Comparison of ENCODE assay signal across 8 cellular contexts in the genomic region with DNA sequence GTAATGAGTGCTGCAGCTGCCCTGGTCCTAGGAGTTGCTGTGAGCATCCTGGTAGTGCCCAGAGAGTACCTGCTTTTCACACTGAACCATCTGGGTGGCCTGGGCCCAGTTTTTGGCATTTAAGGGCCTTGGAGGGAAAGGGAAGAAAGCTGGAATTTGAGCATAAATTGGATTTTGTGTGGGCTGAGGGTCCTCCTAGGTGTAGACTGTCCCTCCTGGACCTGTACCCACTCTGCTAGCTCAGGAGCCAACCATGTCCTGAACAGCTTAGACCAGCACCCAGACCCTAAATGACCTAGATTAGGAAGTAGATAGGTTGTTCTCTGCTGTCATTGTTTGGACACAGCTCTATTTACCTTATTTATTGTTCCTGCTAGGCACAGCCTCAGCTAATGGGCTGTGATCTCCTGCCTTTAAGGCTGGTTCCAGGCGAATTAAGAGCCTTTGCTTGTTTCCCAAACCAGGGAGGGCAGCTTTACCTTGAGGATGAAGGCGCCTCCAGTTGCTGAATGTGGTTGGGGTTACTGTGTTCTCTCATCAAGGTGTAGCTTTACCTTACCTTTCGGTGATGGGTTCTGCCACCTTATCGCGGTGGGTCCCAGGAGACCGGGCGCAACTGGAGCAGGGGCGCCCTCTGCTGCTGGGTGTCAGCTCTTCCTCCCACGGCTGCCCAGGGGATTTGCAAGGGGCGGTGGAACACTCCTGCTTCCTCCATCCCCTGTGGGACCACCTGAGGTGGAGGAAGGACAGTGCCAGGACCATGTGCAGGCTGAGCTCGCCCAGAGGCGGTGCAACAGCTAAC. TPM values are rescaled to one million over a fixed set of nuclear protein-coding genes. Genes with fewer than 3 reads are reported as not detected.
DNase-seq lines count a peak whose midpoint lies in the region; ATAC-seq lines count a peak whose summit lies in the region.

No MANE protein-coding gene starts in this region.

- POLR2A ChIA-PET in activated CD4-positive, alpha-beta memory T cell treated with anti-CD3 and anti-CD28 coated beads for 36 hours (lab: Charles Lee) = interaction anchor here (0.8 to 2.2 kb wide), 8 partner anchors 15 to 287 kb away, joined by 3 to 7 read pairs (median 4); no protein-coding TSS in a partner anchor

- ATAC-seq in GM19351 (IDR thresholded peaks at IDR 0.05; ENCODE audit: unreplicated experiment) = no peak

- H3K27me3 ChIP-seq in HAP-1 (ENCODE audit: low read depth) = no peaks in the 10 kb centered on the region

- H3K9me3 Mint-ChIP-seq in activated CD4-positive, alpha-beta memory T cell treated with anti-CD3 and anti-CD28 coated beads for 36 hours = no peaks in the 10 kb centered on the region

- H3K4me1 Mint-ChIP-seq in activated CD4-positive, alpha-beta memory T cell treated with anti-CD3 and anti-CD28 coated beads for 36 hours (ENCODE audit: low read depth) = peaks cover 87% of the 10 kb centered on the region

- peak overlapping the region; percentile 13 for H3K4me3 Mint-ChIP-seq in activated CD4-positive, alpha-beta memory T cell treated with anti-CD3 and anti-CD28 coated beads for 36 hours

- CTCF ChIA-PET in activated CD4-positive, alpha-beta memory T cell treated with anti-CD3 and anti-CD28 coated beads for 36 hours (lab: Charles Lee) = interaction anchor here (0.7 to 14.7 kb wide), 74 partner anchors 8 to 897 kb away, joined by 3 to 235 read pairs (median 4); a partner anchor contains a TSS

- peaks cover 39% of the 10 kb centered on the region for H3K4me1 ChIP-seq in HAP-1

- in situ Hi-C loops in HAP-1 (cut with MboI; ENCODE audit: low sequenced_read_pairs) = loop anchor here (5.0 to 25.0 kb wide), 3 partner anchors 289 to 899 kb away; no protein-coding TSS in a partner anchor

- DNase-seq in CD1c-positive myeloid dendritic cell (ENCODE audit: extremely low spot score) (peak; percentile 68), HAP-1 (ENCODE audit: low spot score in 2 of 2) (peak; percentile 43 to 83), NCI-H510A treated with DMSO at 0.1 percent for 48 hours (lab: John Stamatoyannopoulos, UW) (peak; percentile 86), mucosa of gallbladder (ENCODE audit: low spot score) (peak; percentile 48)
- peak; percentile 82 for DNase-seq in activated CD4-positive, alpha-beta memory T cell treated with anti-CD3 and anti-CD28 coated beads for 36 hours
- DNase-seq in effector CD8-positive, alpha-beta T cell (lab: John Stamatoyannopoulos, UW) = peak; percentile 56
- peak; percentile 46 for DNase-seq in stimulated activated CD8-positive, alpha-beta memory T cell treated with anti-CD3 and anti-CD28 coated beads, Interleukin-7, amount 100 ng/mL, for 24 hours (ENCODE audit: low read depth)

- H3K27me3 Mint-ChIP-seq in activated CD4-positive, alpha-beta memory T cell treated with anti-CD3 and anti-CD28 coated beads for 36 hours = no peaks in the 10 kb centered on the region

- no peak overlapping the region for H3K4me3 ChIP-seq in HAP-1

- H3K36me3 ChIP-seq in HAP-1 (replicated peaks) = no peaks in the 10 kb centered on the region

- intact Hi-C loops in activated CD4-positive, alpha-beta memory T cell treated with anti-CD3 and anti-CD28 coated beads for 36 hours (cut with micrococcal nuclease) = loop anchor here (1.0 to 10.0 kb wide), 8 partner anchors 33 to 887 kb away; a partner anchor contains a TSS

- H3K27ac Mint-ChIP-seq in activated CD4-positive, alpha-beta memory T cell treated with anti-CD3 and anti-CD28 coated beads for 36 hours = no peak overlapping the region

- H3K36me3 Mint-ChIP-seq in activated CD4-positive, alpha-beta memory T cell treated with anti-CD3 and anti-CD28 coated beads for 36 hours = no peaks in the 10 kb centered on the region

- H3K9me3 ChIP-seq in HAP-1 = no peaks in the 10 kb centered on the region

RNA-seq across cellular contexts. Expression of a gene that starts 34.4 kb away (rescaled TPM):
- total RNA-seq in activated CD4-positive, alpha-beta memory T cell treated with anti-CD3 and anti-CD28 coated beads for 36 hours = 1 to 10 TPM; 8.2 to 8.6 TPM
- 71.4 TPM for total RNA-seq in mucosa of gallbladder
